In the genomic region with DNA sequence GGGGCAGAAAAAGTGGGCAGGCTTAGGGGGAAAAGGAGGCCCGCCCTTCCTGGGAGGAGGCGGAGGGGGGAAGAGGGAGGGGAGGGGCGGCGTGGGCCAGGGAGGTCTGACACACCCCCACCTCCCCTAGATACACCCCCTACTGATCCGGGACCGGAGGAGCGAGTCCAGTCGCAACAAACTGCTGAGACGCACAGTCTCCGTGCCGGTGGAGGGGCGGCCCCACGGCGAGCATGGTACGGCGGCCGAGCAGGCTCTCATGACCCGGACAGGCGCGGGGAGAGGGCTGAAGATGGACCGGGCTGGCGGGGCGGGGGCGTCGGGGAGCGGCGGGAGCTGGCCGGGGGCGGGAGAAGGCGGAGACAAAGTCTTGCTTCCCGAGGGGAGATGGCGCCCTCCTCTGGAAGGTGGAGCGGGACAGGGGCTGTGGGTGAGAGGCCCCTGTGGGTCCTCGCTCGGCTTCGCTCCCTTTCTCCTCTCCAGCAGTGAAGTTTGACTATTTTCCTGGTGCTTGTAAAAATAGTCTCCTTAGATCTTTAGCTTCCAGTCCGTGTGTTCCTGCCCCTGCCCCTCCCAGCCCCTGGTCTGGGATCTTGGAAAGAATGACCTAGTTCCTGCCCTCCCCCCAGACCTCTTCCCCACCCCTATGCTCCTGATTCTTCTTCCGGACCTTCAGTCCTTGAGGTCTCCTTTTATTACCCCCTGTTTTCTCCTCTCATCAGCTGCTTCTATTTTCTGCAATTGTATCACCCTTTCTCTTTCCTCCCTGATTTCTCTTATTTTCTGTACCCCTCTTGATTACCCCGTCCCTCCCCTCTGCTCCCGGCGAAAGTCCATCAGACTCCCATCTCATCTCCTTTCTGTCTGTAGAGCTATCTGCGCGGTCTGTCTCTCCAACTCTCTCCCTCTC, we compare ENCODE assay signal across 1 cellular context.
TF ChIP-seq lines count a peak whose summit lies in the region.

No MANE protein-coding gene starts in this region.

TF ChIP-seq in HepG2, 621 proteins besides CTCF, POLR2A, EP300 and RAD21 (continued from another document and continues in another):
- TF ChIP-seq ZNF30 (CRISPR knock-in tag; IDR thresholded peaks at IDR 0.05) (no peak), KMT2A (CRISPR knock-in tag; IDR thresholded peaks at IDR 0.05) (no peak), ZNF10 (CRISPR knock-in tag; IDR thresholded peaks at IDR 0.05; ENCODE audit: borderline replicate concordance, low read depth) (no peak), PRPF4 (IDR thresholded peaks at IDR 0.05; ENCODE audit: low read depth, low read length, poor library complexity, severe bottlenecking) (no peak), ZNF143 (CRISPR knock-in tag; IDR thresholded peaks at IDR 0.05) (no peak), SALL1 (CRISPR knock-in tag; IDR thresholded peaks at IDR 0.05) (peak; percentile 87), ZNF234 (CRISPR knock-in tag; conservative IDR thresholded peaks at IDR 0.05) (no peak), BORCS8-MEF2B (CRISPR knock-in tag; IDR thresholded peaks at IDR 0.05) (no peak; the same call in 1 of the 2 replicates), ZNF615 (CRISPR knock-in tag; IDR thresholded peaks at IDR 0.05; ENCODE audit: borderline replicate concordance) (no peak), MXD4 (CRISPR knock-in tag; IDR thresholded peaks at IDR 0.05) (peak; percentile 57; the same call in 1 of the 2 replicates), STAT5B (CRISPR knock-in tag; IDR thresholded peaks at IDR 0.05) (no peak), ZNF446 (CRISPR knock-in tag; IDR thresholded peaks at IDR 0.05) (no peak), HDAC1 (CRISPR knock-in tag; IDR thresholded peaks at IDR 0.05) (peak; percentile 84; the same call in 1 of the 2 replicates), ZNF746 (CRISPR knock-in tag; IDR thresholded peaks at IDR 0.05) (0 out of 2 replicates have a peak, but pooled peaks have one; percentile 55), ZNF484 (CRISPR knock-in tag; IDR thresholded peaks at IDR 0.05; ENCODE audit: borderline replicate concordance, low read depth) (no peak), CBX2 (IDR thresholded peaks at IDR 0.05; ENCODE audit: low read depth, low read length) (no peak), CBX2 (CRISPR knock-in tag; IDR thresholded peaks at IDR 0.05; ENCODE audit: low read depth) (no peak), ELF3 (CRISPR knock-in tag; IDR thresholded peaks at IDR 0.05) (peak; percentile 55; the same call in 1 of the 2 replicates), ATF7 (IDR thresholded peaks at IDR 0.05) (no peak), ATF7 (CRISPR knock-in tag; IDR thresholded peaks at IDR 0.05) (no peak)
- TF ChIP-seq, protein P1, sequence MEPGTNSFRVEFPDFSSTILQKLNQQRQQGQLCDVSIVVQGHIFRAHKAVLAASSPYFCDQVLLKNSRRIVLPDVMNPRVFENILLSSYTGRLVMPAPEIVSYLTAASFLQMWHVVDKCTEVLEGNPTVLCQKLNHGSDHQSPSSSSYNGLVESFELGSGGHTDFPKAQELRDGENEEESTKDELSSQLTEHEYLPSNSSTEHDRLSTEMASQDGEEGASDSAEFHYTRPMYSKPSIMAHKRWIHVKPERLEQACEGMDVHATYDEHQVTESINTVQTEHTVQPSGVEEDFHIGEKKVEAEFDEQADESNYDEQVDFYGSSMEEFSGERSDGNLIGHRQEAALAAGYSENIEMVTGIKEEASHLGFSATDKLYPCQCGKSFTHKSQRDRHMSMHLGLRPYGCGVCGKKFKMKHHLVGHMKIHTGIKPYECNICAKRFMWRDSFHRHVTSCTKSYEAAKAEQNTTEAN (CRISPR knock-in tag; conservative IDR thresholded peaks at IDR 0.05) = no peak
- TF ChIP-seq, protein P2, sequence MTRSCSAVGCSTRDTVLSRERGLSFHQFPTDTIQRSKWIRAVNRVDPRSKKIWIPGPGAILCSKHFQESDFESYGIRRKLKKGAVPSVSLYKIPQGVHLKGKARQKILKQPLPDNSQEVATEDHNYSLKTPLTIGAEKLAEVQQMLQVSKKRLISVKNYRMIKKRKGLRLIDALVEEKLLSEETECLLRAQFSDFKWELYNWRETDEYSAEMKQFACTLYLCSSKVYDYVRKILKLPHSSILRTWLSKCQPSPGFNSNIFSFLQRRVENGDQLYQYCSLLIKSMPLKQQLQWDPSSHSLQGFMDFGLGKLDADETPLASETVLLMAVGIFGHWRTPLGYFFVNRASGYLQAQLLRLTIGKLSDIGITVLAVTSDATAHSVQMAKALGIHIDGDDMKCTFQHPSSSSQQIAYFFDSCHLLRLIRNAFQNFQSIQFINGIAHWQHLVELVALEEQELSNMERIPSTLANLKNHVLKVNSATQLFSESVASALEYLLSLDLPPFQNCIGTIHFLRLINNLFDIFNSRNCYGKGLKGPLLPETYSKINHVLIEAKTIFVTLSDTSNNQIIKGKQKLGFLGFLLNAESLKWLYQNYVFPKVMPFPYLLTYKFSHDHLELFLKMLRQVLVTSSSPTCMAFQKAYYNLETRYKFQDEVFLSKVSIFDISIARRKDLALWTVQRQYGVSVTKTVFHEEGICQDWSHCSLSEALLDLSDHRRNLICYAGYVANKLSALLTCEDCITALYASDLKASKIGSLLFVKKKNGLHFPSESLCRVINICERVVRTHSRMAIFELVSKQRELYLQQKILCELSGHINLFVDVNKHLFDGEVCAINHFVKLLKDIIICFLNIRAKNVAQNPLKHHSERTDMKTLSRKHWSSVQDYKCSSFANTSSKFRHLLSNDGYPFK (CRISPR knock-in tag; IDR thresholded peaks at IDR 0.05; ENCODE audit: borderline replicate concordance) = peak; percentile 56; the same call in 1 of the 2 replicates
- TF ChIP-seq, protein P3, sequence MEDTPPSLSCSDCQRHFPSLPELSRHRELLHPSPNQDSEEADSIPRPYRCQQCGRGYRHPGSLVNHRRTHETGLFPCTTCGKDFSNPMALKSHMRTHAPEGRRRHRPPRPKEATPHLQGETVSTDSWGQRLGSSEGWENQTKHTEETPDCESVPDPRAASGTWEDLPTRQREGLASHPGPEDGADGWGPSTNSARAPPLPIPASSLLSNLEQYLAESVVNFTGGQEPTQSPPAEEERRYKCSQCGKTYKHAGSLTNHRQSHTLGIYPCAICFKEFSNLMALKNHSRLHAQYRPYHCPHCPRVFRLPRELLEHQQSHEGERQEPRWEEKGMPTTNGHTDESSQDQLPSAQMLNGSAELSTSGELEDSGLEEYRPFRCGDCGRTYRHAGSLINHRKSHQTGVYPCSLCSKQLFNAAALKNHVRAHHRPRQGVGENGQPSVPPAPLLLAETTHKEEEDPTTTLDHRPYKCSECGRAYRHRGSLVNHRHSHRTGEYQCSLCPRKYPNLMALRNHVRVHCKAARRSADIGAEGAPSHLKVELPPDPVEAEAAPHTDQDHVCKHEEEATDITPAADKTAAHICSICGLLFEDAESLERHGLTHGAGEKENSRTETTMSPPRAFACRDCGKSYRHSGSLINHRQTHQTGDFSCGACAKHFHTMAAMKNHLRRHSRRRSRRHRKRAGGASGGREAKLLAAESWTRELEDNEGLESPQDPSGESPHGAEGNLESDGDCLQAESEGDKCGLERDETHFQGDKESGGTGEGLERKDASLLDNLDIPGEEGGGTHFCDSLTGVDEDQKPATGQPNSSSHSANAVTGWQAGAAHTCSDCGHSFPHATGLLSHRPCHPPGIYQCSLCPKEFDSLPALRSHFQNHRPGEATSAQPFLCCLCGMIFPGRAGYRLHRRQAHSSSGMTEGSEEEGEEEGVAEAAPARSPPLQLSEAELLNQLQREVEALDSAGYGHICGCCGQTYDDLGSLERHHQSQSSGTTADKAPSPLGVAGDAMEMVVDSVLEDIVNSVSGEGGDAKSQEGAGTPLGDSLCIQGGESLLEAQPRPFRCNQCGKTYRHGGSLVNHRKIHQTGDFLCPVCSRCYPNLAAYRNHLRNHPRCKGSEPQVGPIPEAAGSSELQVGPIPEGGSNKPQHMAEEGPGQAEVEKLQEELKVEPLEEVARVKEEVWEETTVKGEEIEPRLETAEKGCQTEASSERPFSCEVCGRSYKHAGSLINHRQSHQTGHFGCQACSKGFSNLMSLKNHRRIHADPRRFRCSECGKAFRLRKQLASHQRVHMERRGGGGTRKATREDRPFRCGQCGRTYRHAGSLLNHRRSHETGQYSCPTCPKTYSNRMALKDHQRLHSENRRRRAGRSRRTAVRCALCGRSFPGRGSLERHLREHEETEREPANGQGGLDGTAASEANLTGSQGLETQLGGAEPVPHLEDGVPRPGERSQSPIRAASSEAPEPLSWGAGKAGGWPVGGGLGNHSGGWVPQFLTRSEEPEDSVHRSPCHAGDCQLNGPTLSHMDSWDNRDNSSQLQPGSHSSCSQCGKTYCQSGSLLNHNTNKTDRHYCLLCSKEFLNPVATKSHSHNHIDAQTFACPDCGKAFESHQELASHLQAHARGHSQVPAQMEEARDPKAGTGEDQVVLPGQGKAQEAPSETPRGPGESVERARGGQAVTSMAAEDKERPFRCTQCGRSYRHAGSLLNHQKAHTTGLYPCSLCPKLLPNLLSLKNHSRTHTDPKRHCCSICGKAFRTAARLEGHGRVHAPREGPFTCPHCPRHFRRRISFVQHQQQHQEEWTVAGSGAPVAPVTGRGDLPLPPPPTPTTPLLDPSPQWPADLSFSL (CRISPR knock-in tag; IDR thresholded peaks at IDR 0.05) = no peak
- TF ChIP-seq, protein P4, sequence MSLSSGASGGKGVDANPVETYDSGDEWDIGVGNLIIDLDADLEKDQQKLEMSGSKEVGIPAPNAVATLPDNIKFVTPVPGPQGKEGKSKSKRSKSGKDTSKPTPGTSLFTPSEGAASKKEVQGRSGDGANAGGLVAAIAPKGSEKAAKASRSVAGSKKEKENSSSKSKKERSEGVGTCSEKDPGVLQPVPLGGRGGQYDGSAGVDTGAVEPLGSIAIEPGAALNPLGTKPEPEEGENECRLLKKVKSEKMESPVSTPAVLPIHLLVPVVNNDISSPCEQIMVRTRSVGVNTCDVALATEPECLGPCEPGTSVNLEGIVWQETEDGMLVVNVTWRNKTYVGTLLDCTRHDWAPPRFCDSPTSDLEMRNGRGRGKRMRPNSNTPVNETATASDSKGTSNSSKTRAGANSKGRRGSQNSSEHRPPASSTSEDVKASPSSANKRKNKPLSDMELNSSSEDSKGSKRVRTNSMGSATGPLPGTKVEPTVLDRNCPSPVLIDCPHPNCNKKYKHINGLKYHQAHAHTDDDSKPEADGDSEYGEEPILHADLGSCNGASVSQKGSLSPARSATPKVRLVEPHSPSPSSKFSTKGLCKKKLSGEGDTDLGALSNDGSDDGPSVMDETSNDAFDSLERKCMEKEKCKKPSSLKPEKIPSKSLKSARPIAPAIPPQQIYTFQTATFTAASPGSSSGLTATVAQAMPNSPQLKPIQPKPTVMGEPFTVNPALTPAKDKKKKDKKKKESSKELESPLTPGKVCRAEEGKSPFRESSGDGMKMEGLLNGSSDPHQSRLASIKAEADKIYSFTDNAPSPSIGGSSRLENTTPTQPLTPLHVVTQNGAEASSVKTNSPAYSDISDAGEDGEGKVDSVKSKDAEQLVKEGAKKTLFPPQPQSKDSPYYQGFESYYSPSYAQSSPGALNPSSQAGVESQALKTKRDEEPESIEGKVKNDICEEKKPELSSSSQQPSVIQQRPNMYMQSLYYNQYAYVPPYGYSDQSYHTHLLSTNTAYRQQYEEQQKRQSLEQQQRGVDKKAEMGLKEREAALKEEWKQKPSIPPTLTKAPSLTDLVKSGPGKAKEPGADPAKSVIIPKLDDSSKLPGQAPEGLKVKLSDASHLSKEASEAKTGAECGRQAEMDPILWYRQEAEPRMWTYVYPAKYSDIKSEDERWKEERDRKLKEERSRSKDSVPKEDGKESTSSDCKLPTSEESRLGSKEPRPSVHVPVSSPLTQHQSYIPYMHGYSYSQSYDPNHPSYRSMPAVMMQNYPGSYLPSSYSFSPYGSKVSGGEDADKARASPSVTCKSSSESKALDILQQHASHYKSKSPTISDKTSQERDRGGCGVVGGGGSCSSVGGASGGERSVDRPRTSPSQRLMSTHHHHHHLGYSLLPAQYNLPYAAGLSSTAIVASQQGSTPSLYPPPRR (CRISPR knock-in tag; IDR thresholded peaks at IDR 0.05; ENCODE audit: borderline replicate concordance) = no peak
- TF ChIP-seq, protein P5, sequence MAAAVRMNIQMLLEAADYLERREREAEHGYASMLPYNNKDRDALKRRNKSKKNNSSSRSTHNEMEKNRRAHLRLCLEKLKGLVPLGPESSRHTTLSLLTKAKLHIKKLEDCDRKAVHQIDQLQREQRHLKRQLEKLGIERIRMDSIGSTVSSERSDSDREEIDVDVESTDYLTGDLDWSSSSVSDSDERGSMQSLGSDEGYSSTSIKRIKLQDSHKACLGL (CRISPR knock-in tag; IDR thresholded peaks at IDR 0.05) = no peak
- TF ChIP-seq, protein P6, sequence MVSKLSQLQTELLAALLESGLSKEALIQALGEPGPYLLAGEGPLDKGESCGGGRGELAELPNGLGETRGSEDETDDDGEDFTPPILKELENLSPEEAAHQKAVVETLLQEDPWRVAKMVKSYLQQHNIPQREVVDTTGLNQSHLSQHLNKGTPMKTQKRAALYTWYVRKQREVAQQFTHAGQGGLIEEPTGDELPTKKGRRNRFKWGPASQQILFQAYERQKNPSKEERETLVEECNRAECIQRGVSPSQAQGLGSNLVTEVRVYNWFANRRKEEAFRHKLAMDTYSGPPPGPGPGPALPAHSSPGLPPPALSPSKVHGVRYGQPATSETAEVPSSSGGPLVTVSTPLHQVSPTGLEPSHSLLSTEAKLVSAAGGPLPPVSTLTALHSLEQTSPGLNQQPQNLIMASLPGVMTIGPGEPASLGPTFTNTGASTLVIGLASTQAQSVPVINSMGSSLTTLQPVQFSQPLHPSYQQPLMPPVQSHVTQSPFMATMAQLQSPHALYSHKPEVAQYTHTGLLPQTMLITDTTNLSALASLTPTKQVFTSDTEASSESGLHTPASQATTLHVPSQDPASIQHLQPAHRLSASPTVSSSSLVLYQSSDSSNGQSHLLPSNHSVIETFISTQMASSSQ (IDR thresholded peaks at IDR 0.05; ENCODE audit: low read depth) = no peak
- TF ChIP-seq, protein P6 (CRISPR knock-in tag; IDR thresholded peaks at IDR 0.05; ENCODE audit: borderline replicate concordance) = 0 out of 2 replicates have a peak, but pooled peaks have one; percentile 32
- TF ChIP-seq, protein P7, sequence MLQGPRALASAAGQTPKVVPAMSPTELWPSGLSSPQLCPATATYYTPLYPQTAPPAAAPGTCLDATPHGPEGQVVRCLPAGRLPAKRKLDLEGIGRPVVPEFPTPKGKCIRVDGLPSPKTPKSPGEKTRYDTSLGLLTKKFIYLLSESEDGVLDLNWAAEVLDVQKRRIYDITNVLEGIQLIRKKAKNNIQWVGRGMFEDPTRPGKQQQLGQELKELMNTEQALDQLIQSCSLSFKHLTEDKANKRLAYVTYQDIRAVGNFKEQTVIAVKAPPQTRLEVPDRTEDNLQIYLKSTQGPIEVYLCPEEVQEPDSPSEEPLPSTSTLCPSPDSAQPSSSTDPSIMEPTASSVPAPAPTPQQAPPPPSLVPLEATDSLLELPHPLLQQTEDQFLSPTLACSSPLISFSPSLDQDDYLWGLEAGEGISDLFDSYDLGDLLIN (CRISPR knock-in tag; IDR thresholded peaks at IDR 0.05; ENCODE audit: borderline replicate concordance) = no peak
